In the genomic region with DNA sequence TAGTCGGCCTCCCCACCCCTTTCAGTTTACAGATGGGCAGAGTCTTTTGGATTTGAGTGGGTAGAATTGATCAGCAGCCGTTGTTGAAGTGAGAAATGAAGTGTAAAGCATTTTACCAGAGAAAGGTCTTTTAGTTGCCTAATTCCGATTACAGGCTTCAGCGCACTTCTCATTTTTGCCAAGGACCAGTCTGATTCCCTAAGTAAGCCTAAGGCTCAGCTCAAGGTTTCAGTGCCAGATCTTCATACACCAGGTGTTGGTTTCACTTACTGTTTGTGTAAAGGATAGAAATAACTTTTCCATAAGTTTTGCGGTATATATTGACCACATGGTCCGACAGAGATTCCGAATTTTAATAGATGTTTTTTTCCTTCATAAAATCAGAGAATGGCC, we compare ENCODE assay signal across 8 cellular contexts.
DNase-seq lines count a peak whose midpoint lies in the region; ATAC-seq and TF ChIP-seq lines count a peak whose summit lies in the region.

No MANE protein-coding gene starts in this region.

- peak overlapping the region; percentile 81 to 91 for H3K4me3 Mint-ChIP-seq in stimulated activated naive CD8-positive, alpha-beta T cell treated with anti-CD3 and anti-CD28 coated beads, Interleukin-15, amount 100 ng/mL, for 72 hours

- peaks cover 34% of the 10 kb centered on the region for H3K4me1 ChIP-seq in iPS-18a (ENCODE audit: control insufficient read depth, low read depth, low read length)

- H3K9ac ChIP-seq in iPS-18a (ENCODE audit: low read length): peak overlapping the region; percentile 82

- H3K9me3 Mint-ChIP-seq in stimulated activated naive CD8-positive, alpha-beta T cell treated with anti-CD3 and anti-CD28 coated beads, Interleukin-15, amount 100 ng/mL, for 72 hours: no peaks in the 10 kb centered on the region

- H3K27me3 Mint-ChIP-seq in stimulated activated naive CD8-positive, alpha-beta T cell treated with anti-CD3 and anti-CD28 coated beads, Interleukin-15, amount 100 ng/mL, for 72 hours: no peaks in the 10 kb centered on the region

- H3K4me1 Mint-ChIP-seq in stimulated activated naive CD8-positive, alpha-beta T cell treated with anti-CD3 and anti-CD28 coated beads, Interleukin-15, amount 100 ng/mL, for 72 hours: peaks cover 67% of the 10 kb centered on the region

- no peak for ATAC-seq in stimulated activated naive CD8-positive, alpha-beta T cell treated with anti-CD3 and anti-CD28 coated beads, Interleukin-15, amount 100 ng/mL, for 72 hours

- peaks cover 12% of the 10 kb centered on the region for H3K36me3 ChIP-seq in iPS-18a (ENCODE audit: control insufficient read depth, low read depth, low read length)

- H3K9me3 ChIP-seq in iPS-18a (ENCODE audit: control insufficient read depth, low read depth, low read length): no peaks in the 10 kb centered on the region

- DNase-seq in NOMO-1 treated with DMSO at 0.1 percent for 48 hours (lab: John Stamatoyannopoulos, UW; ENCODE audit: unreplicated experiment) (peak; percentile 1), NOMO-1 treated with dmso at 0.1 percent for 144 hours (lab: John Stamatoyannopoulos, UW; ENCODE audit: unreplicated experiment) (no peak), mucosa of gallbladder (ENCODE audit: low spot score) (no peak), NCI-H2227 (lab: John Stamatoyannopoulos, UW; ENCODE audit: unreplicated experiment) (no peak), A172 (ENCODE audit: low spot score) (no peak)
- no peak for DNase-seq in stimulated activated naive CD8-positive, alpha-beta T cell treated with anti-CD3 and anti-CD28 coated beads, Interleukin-15, amount 100 ng/mL, for 72 hours

- H3K27ac ChIP-seq in VCaP: peak overlapping the region; percentile 83
- no peak overlapping the region for H3K27ac ChIP-seq in iPS-18a (ENCODE audit: low read length)

- H3K27me3 ChIP-seq in iPS-18a (ENCODE audit: control insufficient read depth, insufficient read depth, low read length): no peaks in the 10 kb centered on the region

- peak overlapping the region; percentile 87 for H3K4me3 ChIP-seq in iPS-18a (ENCODE audit: low read length)

- H3K27ac Mint-ChIP-seq in stimulated activated naive CD8-positive, alpha-beta T cell treated with anti-CD3 and anti-CD28 coated beads, Interleukin-15, amount 100 ng/mL, for 72 hours: no peak overlapping the region

- no peak for TF ChIP-seq CTCF in VCaP (conservative IDR thresholded peaks at IDR 0.05)
